Comparison of ENCODE assay signal across 21 cellular contexts in genomic region chr1:17521946-17522612, GRCh38. TPM values are rescaled to one million over a fixed set of nuclear protein-coding genes. Genes with fewer than 3 reads are reported as not detected.
A peak's percentile ranks its signal among the peaks of the same experiment; 100 is the strongest.
DNase-seq lines count a peak whose midpoint lies in the region; ATAC-seq and TF ChIP-seq lines count a peak whose summit lies in the region.
"Had no signal": no experiment of that assay in that cellular context is flagged by ENCODE, and none has a peak within 500 bp of the region (broad histone marks: within the 10 kb centered on the region; RNA-seq: fewer than 3 reads in every experiment).

No MANE protein-coding gene starts in this region.

- RAD21 ChIA-PET in HCT116 (lab: Charles Lee; ENCODE audit: low non-redundant PET in 1 of 2, low total read pairs in 2 of 2, uncharacterized antibody in 2 of 2, unreplicated experiment in 2 of 2) = no interaction called here

- H3K27ac ChIP-seq in HCT116 (ENCODE audit: low read depth, low read length) = no peak overlapping the region; the same call in 1 of the 2 replicates
- H3K27ac ChIP-seq in colonic mucosa = peak overlapping the region; percentile 73
- H3K27ac ChIP-seq in upper lobe of right lung = no peak overlapping the region
- no peak overlapping the region for H3K27ac ChIP-seq in ovary
- H3K27ac ChIP-seq: HL-60, SJCRH30 had no signal

- no peaks in the 10 kb centered on the region for H4K20me1 ChIP-seq in HCT116 (ENCODE audit: insufficient read depth)

- H3K9me3 ChIP-seq in HCT116 (ENCODE audit: control insufficient read depth in 1 of 2, insufficient read depth in 1 of 2, low read depth in 1 of 2, low read length in 2 of 2) (no peaks in the 10 kb centered on the region), colonic mucosa (no peaks in the 10 kb centered on the region), mucosa of descending colon (no peaks in the 10 kb centered on the region), upper lobe of right lung (no peaks in the 10 kb centered on the region), ovary (no peaks in the 10 kb centered on the region)
- H3K9me3 ChIP-seq: Caco-2, SJCRH30 had no signal

- WGBS in ovary, 3 donors = 54 to 62% (median 61%) methylated on average over 19 of the region's 19 CpGs

- H3K9ac ChIP-seq in HCT116 (ENCODE audit: low read length) = no peak overlapping the region
- H3K9ac ChIP-seq in colonic mucosa (ENCODE audit: low read depth in 2 of 2, low read length in 2 of 2) = peak overlapping the region; percentile 50 to 82

- H3K9me3 Mint-ChIP-seq in stimulated activated effector memory CD8-positive, alpha-beta T cell treated with anti-CD3 and anti-CD28 coated beads, Interleukin-12 subunit alpha, Interleukin-12 subunit beta, amount 100 ng/mL, for 72 hours = no peaks in the 10 kb centered on the region
- H3K9me3 Mint-ChIP-seq: HFFc6 had no signal

- intact Hi-C loops in HCT116 (cut with micrococcal nuclease) = no loop called here
- intact Hi-C loops in colonic mucosa (cut with DNase I) = loop anchor here (5.0 kb wide), 1 partner anchor 75 kb away; no protein-coding TSS in a partner anchor
- intact Hi-C loops in mucosa of descending colon (cut with DNase I, micrococcal nuclease) = no loop called here
- intact Hi-C loops in upper lobe of right lung (cut with DNase I) = no loop called here
- intact Hi-C loops in ovary (cut with DNase I) = loop anchor here in 1 of 4 donors (10.0 kb wide), 1 partner anchor 73 kb away; no protein-coding TSS in a partner anchor

- no peak for TF ChIP-seq EP300 in ovary (IDR thresholded peaks at IDR 0.05)

- POLR2A ChIA-PET in HCT116 (lab: Charles Lee) = interaction anchor here (0.5 to 1.6 kb wide), 2 partner anchors 23 to 471 kb away, joined by 3 read pairs; no protein-coding TSS in a partner anchor

- no peak for TF ChIP-seq RAD21 in HCT116 (IDR thresholded peaks at IDR 0.05; ENCODE audit: low read depth)

- TF ChIP-seq CTCF in HCT116 (IDR thresholded peaks at IDR 0.05 in 2 of 3, conservative IDR thresholded peaks at IDR 0.05 in 1 of 3; ENCODE audit: borderline replicate concordance in 1 of 3, insufficient read depth in 1 of 3, low read depth in 2 of 3, low read length in 2 of 3) = no peak
- TF ChIP-seq CTCF in colonic mucosa (IDR thresholded peaks at IDR 0.05) = no peak
- TF ChIP-seq CTCF in mucosa of descending colon (IDR thresholded peaks at IDR 0.05) = no peak
- TF ChIP-seq CTCF in upper lobe of right lung (IDR thresholded peaks at IDR 0.05) = no peak
- TF ChIP-seq CTCF in ovary (IDR thresholded peaks at IDR 0.05) = no peak

- CTCF ChIA-PET in HCT116 (lab: Charles Lee) = interaction anchor here (1.4 kb wide), 1 partner anchor 84 kb away, joined by 3 read pairs; no protein-coding TSS in a partner anchor

- no peaks in the 10 kb centered on the region for H3K9me2 ChIP-seq in HCT116 (ENCODE audit: insufficient read depth)

- H3K4me1 ChIP-seq in HCT116 (ENCODE audit: control insufficient read depth in 1 of 2, insufficient read depth in 2 of 2, low read length in 2 of 2) (peaks cover 54 to 81% of the 10 kb centered on the region in 2 experiments), colonic mucosa (peaks cover 8% of the 10 kb centered on the region), mucosa of descending colon (ENCODE audit: low read depth) (peaks cover 24% of the 10 kb centered on the region), upper lobe of right lung (no peaks in the 10 kb centered on the region), ovary (ENCODE audit: insufficient read depth) (no peaks in the 10 kb centered on the region)

- H3K27me3 ChIP-seq in HCT116 (ENCODE audit: insufficient read depth, low read length) = no peaks in the 10 kb centered on the region
- H3K27me3 ChIP-seq in colonic mucosa = no peaks in the 10 kb centered on the region
- no peaks in the 10 kb centered on the region for H3K27me3 ChIP-seq in upper lobe of right lung
- H3K27me3 ChIP-seq in ovary = no peaks in the 10 kb centered on the region

- no peaks in the 10 kb centered on the region for H3K36me3 ChIP-seq in HCT116 (ENCODE audit: control insufficient read depth in 1 of 2, insufficient read depth in 2 of 2, low read length in 2 of 2)
- no peaks in the 10 kb centered on the region for H3K36me3 ChIP-seq in colonic mucosa
- H3K36me3 ChIP-seq in mucosa of descending colon (ENCODE audit: low read depth) = no peaks in the 10 kb centered on the region
- no peaks in the 10 kb centered on the region for H3K36me3 ChIP-seq in upper lobe of right lung
- H3K36me3 ChIP-seq in ovary = no peaks in the 10 kb centered on the region
- H3K36me3 ChIP-seq: SJCRH30 had no signal

- no peaks in the 10 kb centered on the region for H3K79me2 ChIP-seq in HCT116 (ENCODE audit: insufficient read depth, low read length)

- no peaks in the 10 kb centered on the region for H3K4me1 Mint-ChIP-seq in stimulated activated effector memory CD8-positive, alpha-beta T cell treated with anti-CD3 and anti-CD28 coated beads, Interleukin-12 subunit alpha, Interleukin-12 subunit beta, amount 100 ng/mL, for 72 hours
- H3K4me1 Mint-ChIP-seq: CD4-positive, CD25-positive, alpha-beta regulatory T cell had no signal

- no peak overlapping the region for H3K27ac Mint-ChIP-seq in stimulated activated effector memory CD8-positive, alpha-beta T cell treated with anti-CD3 and anti-CD28 coated beads, Interleukin-12 subunit alpha, Interleukin-12 subunit beta, amount 100 ng/mL, for 72 hours
- H3K27ac Mint-ChIP-seq: CD4-positive, CD25-positive, alpha-beta regulatory T cell; HFFc6 had no signal

- no peak for TF ChIP-seq POLR2A in HCT116 (IDR thresholded peaks at IDR 0.05; ENCODE audit: borderline replicate concordance, extremely low read depth, insufficient read depth, insufficient read length)
- no peak for TF ChIP-seq POLR2A in ovary (IDR thresholded peaks at IDR 0.05)

- DNase-seq in HCT116 (ENCODE audit: low read depth, low spot score) (no peak), colonic mucosa (peak; percentile 83), mucosa of descending colon (peak; percentile 80 to 83 (median 82)), upper lobe of right lung (no peak), ovary (no peak), DMS79 treated with DMSO at 0.1 percent for 48 hours (lab: John Stamatoyannopoulos, UW) (no peak)
- DNase-seq in stimulated activated effector memory CD8-positive, alpha-beta T cell treated with anti-CD3 and anti-CD28 coated beads, Interleukin-12 subunit alpha, Interleukin-12 subunit beta, amount 100 ng/mL, for 72 hours (ENCODE audit: low spot score in 2 of 2) = no peak
- DNase-seq: ACHN; Caco-2; CD4-positive, CD25-positive, alpha-beta regulatory T cell; DMS153; HFFc6; KG1; NCI-H1048; NCI-H146; NCI-H2081 treated with DMSO at 0.1 percent for 48 hours; NCI-H510A treated with DMSO at 0.1 percent for 48 hours; NCI-H82; PC-3; SJCRH30 had no signal

- no peak overlapping the region for H2AFZ ChIP-seq in HCT116 (ENCODE audit: low read depth, low read length, poor library complexity, severe bottlenecking)

- H3K4me3 Mint-ChIP-seq in stimulated activated effector memory CD8-positive, alpha-beta T cell treated with anti-CD3 and anti-CD28 coated beads, Interleukin-12 subunit alpha, Interleukin-12 subunit beta, amount 100 ng/mL, for 72 hours = no peak overlapping the region
- H3K4me3 Mint-ChIP-seq: CD4-positive, CD25-positive, alpha-beta regulatory T cell; HFFc6 had no signal

- H3K36me3 Mint-ChIP-seq in stimulated activated effector memory CD8-positive, alpha-beta T cell treated with anti-CD3 and anti-CD28 coated beads, Interleukin-12 subunit alpha, Interleukin-12 subunit beta, amount 100 ng/mL, for 72 hours = no peaks in the 10 kb centered on the region
- H3K36me3 Mint-ChIP-seq: CD4-positive, CD25-positive, alpha-beta regulatory T cell had no signal

- no peak overlapping the region for H3K4me3 ChIP-seq in HCT116 (replicated peaks in 1 of 2; ENCODE audit: low read depth in 1 of 2, low read length in 2 of 2)
- H3K4me3 ChIP-seq in colonic mucosa = no peak overlapping the region
- H3K4me3 ChIP-seq in mucosa of descending colon = no peak overlapping the region
- no peak overlapping the region for H3K4me3 ChIP-seq in upper lobe of right lung
- no peak overlapping the region for H3K4me3 ChIP-seq in ovary
- H3K4me3 ChIP-seq: SJCRH30 had no signal

- BruUV-seq in HCT116 (replicated peaks; lab: Mats Ljungman, UMichigan) = no TSS peak

- peak overlapping the region; percentile 48 for H3K4me2 ChIP-seq in HCT116 (ENCODE audit: low read length)

- ATAC-seq in HCT116 = 0 out of 2 replicates have a peak, but pooled peaks have one; percentile 18
- peak; percentile 49 for ATAC-seq in mucosa of descending colon
- ATAC-seq in upper lobe of right lung = peak; percentile 10
- ATAC-seq in stimulated activated effector memory CD8-positive, alpha-beta T cell treated with anti-CD3 and anti-CD28 coated beads, Interleukin-12 subunit alpha, Interleukin-12 subunit beta, amount 100 ng/mL, for 72 hours = no peak
- ATAC-seq: PC-3 had no signal

TF ChIP-seq in HCT116, 20 proteins besides CTCF, POLR2A, EP300 and RAD21 (continues in another document):
- TF ChIP-seq YY1 (IDR thresholded peaks at IDR 0.05; ENCODE audit: extremely low read depth, insufficient replicate concordance, low read depth, low read length) (no peak), MAX (IDR thresholded peaks at IDR 0.05) (no peak), CEBPB (IDR thresholded peaks at IDR 0.05; ENCODE audit: low read depth) (no peak), EZH2 (IDR thresholded peaks at IDR 0.05) (no peak)

RNA-seq across cellular contexts. Expression of gene ARHGEF10L, which starts 17.4 kb away (rescaled TPM):
- total RNA-seq in HCT116 (2021; ENCODE audit: unreplicated experiment) (14.7 TPM), colonic mucosa (100 to 1,000 TPM in 1 of 2 donors, 10 to 100 TPM in 1; 77.5 to 133 TPM), mucosa of descending colon (100 to 1,000 TPM in 2 of 3 donors, 10 to 100 TPM in 1; 87.6 to 146 (median 144) TPM), upper lobe of right lung (34.1 TPM), ovary (10 to 100 TPM in 5 of 7 donors, 1 to 10 TPM in 2; 7.6 to 23.0 (median 19.6) TPM)
- 16.1 and 20.4 TPM in 2 replicates for polyA plus RNA-seq in HCT116 (2012)
- 10 to 100 TPM in 1 of 2 donors, 1 to 10 TPM in 1; 3.6 to 18.3 TPM for polyA plus RNA-seq in ovary
- total RNA-seq: CD4-positive, CD25-positive, alpha-beta regulatory T cell had no signal
- polyA plus RNA-seq: CD4-positive, CD25-positive, alpha-beta regulatory T cell had no signal

Comparison
In these comparisons a context has a peak if more than half of its experiments do, and no peak if none do; other contexts are left out.
1. DNase-seq: peak in colonic mucosa (single experiment) and mucosa of descending colon (3 of 3); none in HCT116 (single experiment), upper lobe of right lung (single experiment), ovary (0 of 5), DMS79 treated with DMSO at 0.1 percent for 48 hours (single experiment) and stimulated activated effector memory CD8-positive, alpha-beta T cell treated with anti-CD3 and anti-CD28 coated beads, Interleukin-12 subunit alpha, Interleukin-12 subunit beta, amount 100 ng/mL, for 72 hours (0 of 2).